27 cellular contexts compared by ENCODE assay signal in the genomic region with DNA sequence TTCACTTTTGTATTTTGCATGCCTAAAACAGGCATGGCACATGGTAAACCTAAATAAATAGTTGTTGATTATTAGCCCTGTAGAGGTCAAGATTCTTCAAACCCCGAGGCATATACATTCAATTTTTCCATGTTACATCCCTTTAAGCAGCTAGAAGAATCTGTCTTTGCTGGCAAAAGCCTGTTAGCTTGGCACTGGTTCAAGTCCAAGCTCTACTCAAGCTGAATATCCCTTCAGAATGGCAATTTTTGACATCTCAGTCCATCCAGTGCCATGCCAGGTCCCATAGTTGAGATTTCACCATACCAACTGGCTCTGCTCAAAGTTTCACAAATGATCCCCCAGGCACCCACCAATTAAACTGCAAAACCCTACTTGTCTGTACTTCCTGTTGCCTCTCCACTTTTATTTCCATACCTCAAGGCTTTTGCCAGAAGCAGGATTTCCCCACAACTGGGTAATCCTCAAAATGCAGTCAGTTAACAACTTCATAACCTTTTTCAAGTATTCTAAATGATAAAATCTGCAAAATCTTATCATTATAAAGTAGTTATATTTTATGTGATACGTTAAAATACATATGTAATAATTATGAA. TPM values are rescaled to one million over a fixed set of nuclear protein-coding genes. Genes with fewer than 3 reads are reported as not detected.
"Had no signal": no experiment of that assay in that cellular context is flagged by ENCODE, and none has a peak within 500 bp of the region (broad histone marks: within the 10 kb centered on the region; RNA-seq: fewer than 3 reads in every experiment).

No MANE protein-coding gene starts in this region.

- DNase-seq: activated CD4-positive, alpha-beta T cell treated with anti-CD3 and anti-CD28 coated beads for 48 hours; activated CD4-positive, CD25-positive, alpha-beta regulatory T cell; activated CD8-positive, alpha-beta T cell treated with anti-CD3 and anti-CD28 coated beads for 36 hours; activated naive CD4-positive, alpha-beta T cell treated with Interleukin-2 at 50 U/mL for 16 hours; activated T-cell treated with anti-CD3 and anti-CD28 coated beads, Interleukin-2, amount 50 U/mL, for 1 hour; effector memory CD8-positive, alpha-beta T cell; esophagus squamous epithelium; hypothalamus; kidney; left lung; midbrain; psoas muscle; right cardiac atrium; stimulated activated CD4-positive, alpha-beta T cell treated with anti-CD3 and anti-CD28 coated beads, Interleukin-15, amount 100 ng/mL, for 24 hours; stimulated activated CD4-positive, alpha-beta T cell treated with anti-CD3 and anti-CD28 coated beads, Interleukin-4, amount 100 ng/mL, for 24 hours; T1000; testis; upper lobe of right lung had no signal

- H3K36me3 Mint-ChIP-seq: stimulated activated effector memory CD8-positive, alpha-beta T cell treated with anti-CD3 and anti-CD28 coated beads, Interleukin-12 subunit alpha, Interleukin-12 subunit beta, amount 100 ng/mL, for 72 hours had no signal

- H3K4me1 ChIP-seq: ascending aorta, breast epithelium, psoas muscle, testis, upper lobe of right lung had no signal

- H3K27ac ChIP-seq: ascending aorta, breast epithelium, esophagus squamous epithelium, left lung, ovary, psoas muscle, skin epidermis, testis, upper lobe of right lung had no signal

- H3K9me3 Mint-ChIP-seq: stimulated activated effector memory CD8-positive, alpha-beta T cell treated with anti-CD3 and anti-CD28 coated beads, Interleukin-12 subunit alpha, Interleukin-12 subunit beta, amount 100 ng/mL, for 72 hours had no signal

- H3K4me1 Mint-ChIP-seq: stimulated activated effector memory CD8-positive, alpha-beta T cell treated with anti-CD3 and anti-CD28 coated beads, Interleukin-12 subunit alpha, Interleukin-12 subunit beta, amount 100 ng/mL, for 72 hours had no signal

- H3K36me3 ChIP-seq: ascending aorta, breast epithelium, esophagus squamous epithelium, left lung, ovary, upper lobe of right lung had no signal

- H3K4me3 ChIP-seq: ascending aorta, breast epithelium, esophagus squamous epithelium, left lung, ovary, psoas muscle, skin epidermis, testis, upper lobe of right lung had no signal

- H3K9me3 ChIP-seq: ascending aorta, breast epithelium, ovary, psoas muscle, testis, upper lobe of right lung had no signal

- H3K27ac Mint-ChIP-seq: activated CD8-positive, alpha-beta T cell treated with anti-CD3 and anti-CD28 coated beads for 36 hours; activated T-helper 2 cell treated with anti-CD3 and anti-CD28 coated beads, Interferon-gamma antibody, Interleukin-2, Interleukin-4, amounts not matched to agents 10 μg/mL and 5 μg/mL and 100 μg/mL, durations not matched to agents 14 hours and 24 hours and 36 hours; effector memory CD8-positive, alpha-beta T cell; stimulated activated effector memory CD8-positive, alpha-beta T cell treated with anti-CD3 and anti-CD28 coated beads, Interleukin-12 subunit alpha, Interleukin-12 subunit beta, amount 100 ng/mL, for 72 hours had no signal

- H3K27me3 ChIP-seq: ascending aorta, breast epithelium, esophagus squamous epithelium, left lung, ovary, testis, upper lobe of right lung had no signal

- H3K4me3 Mint-ChIP-seq: activated CD8-positive, alpha-beta T cell treated with anti-CD3 and anti-CD28 coated beads for 36 hours; effector memory CD8-positive, alpha-beta T cell; neural crest cell; stimulated activated effector memory CD8-positive, alpha-beta T cell treated with anti-CD3 and anti-CD28 coated beads, Interleukin-12 subunit alpha, Interleukin-12 subunit beta, amount 100 ng/mL, for 72 hours had no signal

- ATAC-seq: activated CD8-positive, alpha-beta T cell treated with anti-CD3 and anti-CD28 coated beads for 36 hours; effector memory CD8-positive, alpha-beta T cell; left lung; psoas muscle; right cardiac atrium; stimulated activated effector memory CD8-positive, alpha-beta T cell treated with anti-CD3 and anti-CD28 coated beads, Interleukin-12 subunit alpha, Interleukin-12 subunit beta, amount 100 ng/mL, for 72 hours; upper lobe of right lung had no signal

- H3K27me3 Mint-ChIP-seq: effector memory CD8-positive, alpha-beta T cell had no signal

RNA-seq across cellular contexts. Expression of gene DCN, which starts 9.0 kb away (rescaled TPM):
- total RNA-seq: activated CD8-positive, alpha-beta T cell treated with anti-CD3 and anti-CD28 coated beads for 36 hours; activated T-helper 2 cell treated with anti-CD3 and anti-CD28 coated beads, Interferon-gamma antibody, Interleukin-2, Interleukin-4, amounts not matched to agents 10 μg/mL and 5 μg/mL and 100 μg/mL, durations not matched to agents 14 hours and 24 hours and 36 hours; dermis microvascular lymphatic vessel endothelial cell; T-helper 1 cell treated with Interleukin-12 subunit alpha and Interleukin-12 subunit beta and Interleukin-4 antibody, amounts not matched to agents 30 ng/mL and 1 ng/mL, for 36 hours had no signal
